In genomic region chr11:776459-777287, GRCh38 we compare ENCODE assay signal across 1 cellular context.
TF ChIP-seq lines count a peak whose summit lies in the region.

No MANE protein-coding gene starts in this region.

TF ChIP-seq in K562, 482 proteins besides CTCF, POLR2A, EP300 and RAD21 (continued from another document and continues in another):
- no peak for TF ChIP-seq FOXM1 (IDR thresholded peaks at IDR 0.05; ENCODE audit: low read depth)
- peak; percentile 84 for TF ChIP-seq FOXM1 (CRISPR knock-in tag; IDR thresholded peaks at IDR 0.05; ENCODE audit: low read depth)
- TF ChIP-seq MCM7 (IDR thresholded peaks at IDR 0.05): no peak
- TF ChIP-seq NKRF (IDR thresholded peaks at IDR 0.05; ENCODE audit: borderline replicate concordance): peak; percentile 62; the same call in 1 of the 2 replicates
- TF ChIP-seq C11orf30 (IDR thresholded peaks at IDR 0.05; ENCODE audit: low read depth): no peak
- TF ChIP-seq RB1 (IDR thresholded peaks at IDR 0.05; ENCODE audit: low read depth): peak; percentile 45
- TF ChIP-seq ETS1 (conservative IDR thresholded peaks at IDR 0.05; ENCODE audit: control insufficient read depth, low read depth, low read length): no peak
- no peak for TF ChIP-seq FOXK1 (CRISPR knock-in tag; IDR thresholded peaks at IDR 0.05; ENCODE audit: borderline replicate concordance)
- no peak for TF ChIP-seq ELF1 (tag; IDR thresholded peaks at IDR 0.05)
- TF ChIP-seq PRMT5 (CRISPR knock-in tag; IDR thresholded peaks at IDR 0.05): no peak
- TF ChIP-seq TOE1 (IDR thresholded peaks at IDR 0.05; ENCODE audit: borderline replicate concordance): no peak
- no peak for TF ChIP-seq TOE1 (CRISPR knock-in tag; IDR thresholded peaks at IDR 0.05; ENCODE audit: borderline replicate concordance, low read depth)
- TF ChIP-seq MEF2A (IDR thresholded peaks at IDR 0.05; ENCODE audit: control insufficient read depth, low read depth, low read length): no peak
- no peak for TF ChIP-seq SMAD3 (CRISPR knock-in tag; conservative IDR thresholded peaks at IDR 0.05)
- peak; percentile 41 for TF ChIP-seq SAP30 (IDR thresholded peaks at IDR 0.05; ENCODE audit: borderline replicate concordance, insufficient read depth, low read depth, low read length, poor library complexity, severe bottlenecking)
- TF ChIP-seq AFF4 (CRISPR knock-in tag; IDR thresholded peaks at IDR 0.05): peak; percentile 84; the same call in 1 of the 2 replicates
- TF ChIP-seq RBM22 (IDR thresholded peaks at IDR 0.05; ENCODE audit: low read depth, low read length, poor library complexity, severe bottlenecking): no peak
- TF ChIP-seq E2F5 (CRISPR knock-in tag; IDR thresholded peaks at IDR 0.05): no peak
- TF ChIP-seq E2F6 (IDR thresholded peaks at IDR 0.05; ENCODE audit: borderline replicate concordance in 1 of 2, extremely low read depth in 1 of 2, insufficient read depth in 1 of 2, insufficient read length in 1 of 2, low read depth in 1 of 2, low read length in 1 of 2, poor library complexity in 1 of 2, severe bottlenecking in 1 of 2): peak; percentile 19 to 69
- no peak for TF ChIP-seq THRB (CRISPR knock-in tag; conservative IDR thresholded peaks at IDR 0.05)
- peak; percentile 61; the same call in 1 of the 2 replicates for TF ChIP-seq ARID4B (CRISPR knock-in tag; IDR thresholded peaks at IDR 0.05)
- no peak for TF ChIP-seq HNRNPLL (IDR thresholded peaks at IDR 0.05; ENCODE audit: low read depth, low read length, poor library complexity, severe bottlenecking)
- TF ChIP-seq CXXC5 (CRISPR knock-in tag; IDR thresholded peaks at IDR 0.05): no peak
- TF ChIP-seq POLR2H (tag; IDR thresholded peaks at IDR 0.05; ENCODE audit: low read depth): no peak
- no peak for TF ChIP-seq HIVEP1 (CRISPR knock-in tag; IDR thresholded peaks at IDR 0.05)
- no peak for TF ChIP-seq HCFC1 (IDR thresholded peaks at IDR 0.05; ENCODE audit: low read depth, low read length)
- TF ChIP-seq EP400 (IDR thresholded peaks at IDR 0.05): peak; percentile 64; the same call in 1 of the 2 replicates
- TF ChIP-seq ZBTB7A (IDR thresholded peaks at IDR 0.05; ENCODE audit: borderline replicate concordance, control insufficient read depth, low read depth, low read length): peak; percentile 53
- TF ChIP-seq GABPB1 (CRISPR knock-in tag; IDR thresholded peaks at IDR 0.05): peak; percentile 44; the same call in 1 of the 2 replicates
- TF ChIP-seq ZNF609 (CRISPR knock-in tag; IDR thresholded peaks at IDR 0.05; ENCODE audit: borderline replicate concordance): no peak
- TF ChIP-seq MTA3 (IDR thresholded peaks at IDR 0.05; ENCODE audit: borderline replicate concordance): 0 out of 2 replicates have a peak, but pooled peaks have one; percentile 21
- TF ChIP-seq CAMTA2 (CRISPR knock-in tag; conservative IDR thresholded peaks at IDR 0.05): no peak
- TF ChIP-seq HDAC1 (IDR thresholded peaks at IDR 0.05): peak in 1 of 2 experiments; percentile 54; a peak in 1 of 4 replicates
- TF ChIP-seq DLX4 (CRISPR knock-in tag; IDR thresholded peaks at IDR 0.05): no peak
- TF ChIP-seq HEY1 (CRISPR knock-in tag; IDR thresholded peaks at IDR 0.05; ENCODE audit: borderline replicate concordance): no peak
- peak; percentile 58 for TF ChIP-seq FIP1L1 (IDR thresholded peaks at IDR 0.05; ENCODE audit: low read depth, low read length, poor library complexity, severe bottlenecking)
- TF ChIP-seq MITF (IDR thresholded peaks at IDR 0.05): 0 out of 2 replicates have a peak, but pooled peaks have one; percentile 10
